In the genomic region with DNA sequence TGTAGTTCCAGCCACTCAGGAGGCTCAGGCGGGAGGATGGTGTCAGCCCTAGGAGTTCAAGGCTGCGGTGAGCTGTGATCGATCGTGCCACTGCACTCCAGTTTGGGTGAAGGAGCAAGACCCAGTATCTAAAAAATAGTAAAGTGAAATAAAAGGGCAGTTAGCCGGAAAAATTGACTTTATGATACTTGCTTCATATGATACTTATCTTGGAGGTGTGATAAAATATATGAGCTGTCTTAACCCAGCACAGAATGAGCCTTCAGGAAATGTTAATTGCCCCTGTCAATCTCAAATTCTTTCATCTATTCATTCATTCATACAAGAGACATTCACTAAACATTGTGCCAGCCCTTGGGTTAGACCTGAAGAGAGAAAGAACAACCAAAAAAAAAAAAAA, we compare ENCODE assay signal across 14 cellular contexts.
"Had no signal": no experiment of that assay in that cellular context is flagged by ENCODE, and none has a peak within 500 bp of the region (broad histone marks: within the 10 kb centered on the region; RNA-seq: fewer than 3 reads in every experiment).

No MANE protein-coding gene starts in this region.

- H3K4me1 ChIP-seq: upper lobe of right lung had no signal

- H3K4me3 Mint-ChIP-seq: activated naive CD4-positive, alpha-beta T cell treated with anti-CD3 and anti-CD28 coated beads for 36 hours; activated T-helper 17 cell treated with anti-CD3 and anti-CD28 coated beads, Interleukin-2, amount 50 U/mL, for 72 hours; central memory CD8-positive, alpha-beta T cell; stimulated activated naive CD8-positive, alpha-beta T cell treated with anti-CD3 and anti-CD28 coated beads, Interleukin-15, amount 100 ng/mL, for 72 hours had no signal

- H3K4me1 Mint-ChIP-seq: activated T-helper 17 cell treated with anti-CD3 and anti-CD28 coated beads, Interleukin-2, amount 50 U/mL, for 72 hours; central memory CD8-positive, alpha-beta T cell had no signal

- ATAC-seq: activated T-helper 17 cell treated with anti-CD3 and anti-CD28 coated beads, Interleukin-2, amount 50 U/mL, for 72 hours; right lobe of liver; stimulated activated naive CD8-positive, alpha-beta T cell treated with anti-CD3 and anti-CD28 coated beads, Interleukin-15, amount 100 ng/mL, for 72 hours; upper lobe of right lung had no signal

- H3K27me3 ChIP-seq: right lobe of liver, upper lobe of right lung had no signal

- H3K9me3 ChIP-seq: right lobe of liver, upper lobe of right lung had no signal

- H3K27ac Mint-ChIP-seq: activated naive CD4-positive, alpha-beta T cell treated with anti-CD3 and anti-CD28 coated beads for 36 hours; activated T-helper 17 cell treated with anti-CD3 and anti-CD28 coated beads, Interleukin-2, amount 50 U/mL, for 72 hours; stimulated activated naive CD8-positive, alpha-beta T cell treated with anti-CD3 and anti-CD28 coated beads, Interleukin-15, amount 100 ng/mL, for 72 hours had no signal

- H3K36me3 ChIP-seq: right lobe of liver, spleen, upper lobe of right lung had no signal

- H3K27ac ChIP-seq: right lobe of liver, SK-N-MC, spleen, upper lobe of right lung had no signal

- DNase-seq: activated CD4-positive, alpha-beta T cell treated with anti-CD3 and anti-CD28 coated beads for 1 hour; activated CD4-positive, alpha-beta T cell treated with anti-CD3 and anti-CD28 coated beads, Interleukin-2, amount 50 U/mL, for 48 hours; activated naive CD4-positive, alpha-beta T cell treated with anti-CD3 and anti-CD28 coated beads for 36 hours; cortex of kidney; effector CD8-positive, alpha-beta T cell; foreskin melanocyte; nucleus accumbens; right lobe of liver; spleen; stimulated activated naive CD8-positive, alpha-beta T cell treated with anti-CD3 and anti-CD28 coated beads, Interleukin-15, amount 100 ng/mL, for 72 hours; upper lobe of right lung had no signal

- H3K4me3 ChIP-seq: right lobe of liver, SK-N-MC, spleen, upper lobe of right lung had no signal
